In the genomic region with DNA sequence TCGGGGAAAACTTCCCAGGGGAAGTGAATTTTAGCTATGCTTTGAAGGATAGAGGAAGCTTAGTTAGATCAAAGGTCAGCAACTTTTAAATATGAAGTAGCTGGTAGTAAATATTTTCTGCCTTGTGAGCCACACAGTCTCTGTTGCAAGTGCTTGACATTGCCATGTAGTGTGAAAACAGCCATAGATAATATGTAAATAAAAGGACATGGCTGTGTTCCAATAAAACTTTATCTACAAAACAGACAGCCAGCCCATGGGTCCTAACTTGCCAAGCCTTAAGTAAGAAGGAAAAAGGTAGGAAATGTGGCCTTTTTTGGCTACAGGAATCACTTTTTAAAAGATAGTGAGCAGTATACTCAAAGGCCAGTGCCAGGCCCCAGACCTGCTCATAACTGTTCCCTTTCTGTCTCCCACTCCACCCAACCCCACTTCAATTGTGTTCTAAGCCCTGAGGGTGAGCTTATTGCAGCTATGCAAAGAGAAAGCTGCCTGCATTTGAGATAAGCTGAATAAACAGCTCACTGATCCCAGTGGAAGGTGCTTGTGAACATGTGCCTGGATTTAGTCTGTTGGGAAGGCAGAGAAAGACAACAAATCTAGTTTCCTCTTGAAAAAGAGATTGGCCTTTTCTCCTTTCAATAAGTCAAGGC, we compare ENCODE assay signal across 1 cellular context.
TF ChIP-seq lines count a peak whose summit lies in the region.

No MANE protein-coding gene starts in this region.

TF ChIP-seq in HepG2, 621 proteins besides CTCF, POLR2A, EP300 and RAD21 (continued from another document):
- TF ChIP-seq ZFP36 (IDR thresholded peaks at IDR 0.05; ENCODE audit: borderline replicate concordance, low read depth, low read length, partially characterized antibody) (peak; percentile 16), POGZ (CRISPR knock-in tag; IDR thresholded peaks at IDR 0.05) (0 out of 2 replicates have a peak, but pooled peaks have one; percentile 25), BORCS8-MEF2B (CRISPR knock-in tag; IDR thresholded peaks at IDR 0.05) (no peak), HOXA7 (CRISPR knock-in tag; IDR thresholded peaks at IDR 0.05) (no peak), NR2F1 (CRISPR knock-in tag; IDR thresholded peaks at IDR 0.05) (peak in 1 of 2 experiments; percentile 23; a peak in 1 of 4 replicates), KLF13 (CRISPR knock-in tag; IDR thresholded peaks at IDR 0.05) (no peak), PITX1 (CRISPR knock-in tag; IDR thresholded peaks at IDR 0.05) (peak; percentile 98), NR2F2 (IDR thresholded peaks at IDR 0.05; ENCODE audit: borderline replicate concordance, low read depth) (peak; percentile 80), ASH2L (IDR thresholded peaks at IDR 0.05; ENCODE audit: insufficient read length, low read depth, low read length) (peak; percentile 63), ZNF605 (CRISPR knock-in tag; IDR thresholded peaks at IDR 0.05) (peak; percentile 49; the same call in 1 of the 2 replicates), EED (CRISPR knock-in tag; IDR thresholded peaks at IDR 0.05) (no peak), ZNF264 (CRISPR knock-in tag; IDR thresholded peaks at IDR 0.05) (peak; percentile 63; the same call in 1 of the 2 replicates), NFKBIZ (CRISPR knock-in tag; IDR thresholded peaks at IDR 0.05) (0 out of 2 replicates have a peak, but pooled peaks have one; percentile 30), ZNF121 (CRISPR knock-in tag; IDR thresholded peaks at IDR 0.05) (no peak)
- TF ChIP-seq, protein P1, sequence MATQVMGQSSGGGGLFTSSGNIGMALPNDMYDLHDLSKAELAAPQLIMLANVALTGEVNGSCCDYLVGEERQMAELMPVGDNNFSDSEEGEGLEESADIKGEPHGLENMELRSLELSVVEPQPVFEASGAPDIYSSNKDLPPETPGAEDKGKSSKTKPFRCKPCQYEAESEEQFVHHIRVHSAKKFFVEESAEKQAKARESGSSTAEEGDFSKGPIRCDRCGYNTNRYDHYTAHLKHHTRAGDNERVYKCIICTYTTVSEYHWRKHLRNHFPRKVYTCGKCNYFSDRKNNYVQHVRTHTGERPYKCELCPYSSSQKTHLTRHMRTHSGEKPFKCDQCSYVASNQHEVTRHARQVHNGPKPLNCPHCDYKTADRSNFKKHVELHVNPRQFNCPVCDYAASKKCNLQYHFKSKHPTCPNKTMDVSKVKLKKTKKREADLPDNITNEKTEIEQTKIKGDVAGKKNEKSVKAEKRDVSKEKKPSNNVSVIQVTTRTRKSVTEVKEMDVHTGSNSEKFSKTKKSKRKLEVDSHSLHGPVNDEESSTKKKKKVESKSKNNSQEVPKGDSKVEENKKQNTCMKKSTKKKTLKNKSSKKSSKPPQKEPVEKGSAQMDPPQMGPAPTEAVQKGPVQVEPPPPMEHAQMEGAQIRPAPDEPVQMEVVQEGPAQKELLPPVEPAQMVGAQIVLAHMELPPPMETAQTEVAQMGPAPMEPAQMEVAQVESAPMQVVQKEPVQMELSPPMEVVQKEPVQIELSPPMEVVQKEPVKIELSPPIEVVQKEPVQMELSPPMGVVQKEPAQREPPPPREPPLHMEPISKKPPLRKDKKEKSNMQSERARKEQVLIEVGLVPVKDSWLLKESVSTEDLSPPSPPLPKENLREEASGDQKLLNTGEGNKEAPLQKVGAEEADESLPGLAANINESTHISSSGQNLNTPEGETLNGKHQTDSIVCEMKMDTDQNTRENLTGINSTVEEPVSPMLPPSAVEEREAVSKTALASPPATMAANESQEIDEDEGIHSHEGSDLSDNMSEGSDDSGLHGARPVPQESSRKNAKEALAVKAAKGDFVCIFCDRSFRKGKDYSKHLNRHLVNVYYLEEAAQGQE (IDR thresholded peaks at IDR 0.05; ENCODE audit: borderline replicate concordance in 1 of 2, low read depth in 1 of 2, low read length in 2 of 2) = no peak
- TF ChIP-seq, protein P2, sequence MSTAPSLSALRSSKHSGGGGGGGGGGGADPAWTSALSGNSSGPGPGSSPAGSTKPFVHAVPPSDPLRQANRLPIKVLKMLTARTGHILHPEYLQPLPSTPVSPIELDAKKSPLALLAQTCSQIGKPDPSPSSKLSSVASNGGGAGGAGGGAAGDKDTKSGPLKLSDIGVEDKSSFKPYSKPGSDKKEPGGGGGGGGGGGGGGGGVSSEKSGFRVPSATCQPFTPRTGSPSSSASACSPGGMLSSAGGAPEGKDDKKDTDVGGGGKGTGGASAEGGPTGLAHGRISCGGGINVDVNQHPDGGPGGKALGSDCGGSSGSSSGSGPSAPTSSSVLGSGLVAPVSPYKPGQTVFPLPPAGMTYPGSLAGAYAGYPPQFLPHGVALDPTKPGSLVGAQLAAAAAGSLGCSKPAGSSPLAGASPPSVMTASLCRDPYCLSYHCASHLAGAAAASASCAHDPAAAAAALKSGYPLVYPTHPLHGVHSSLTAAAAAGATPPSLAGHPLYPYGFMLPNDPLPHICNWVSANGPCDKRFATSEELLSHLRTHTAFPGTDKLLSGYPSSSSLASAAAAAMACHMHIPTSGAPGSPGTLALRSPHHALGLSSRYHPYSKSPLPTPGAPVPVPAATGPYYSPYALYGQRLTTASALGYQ (CRISPR knock-in tag; IDR thresholded peaks at IDR 0.05) = peak; percentile 76
- TF ChIP-seq, protein P3, sequence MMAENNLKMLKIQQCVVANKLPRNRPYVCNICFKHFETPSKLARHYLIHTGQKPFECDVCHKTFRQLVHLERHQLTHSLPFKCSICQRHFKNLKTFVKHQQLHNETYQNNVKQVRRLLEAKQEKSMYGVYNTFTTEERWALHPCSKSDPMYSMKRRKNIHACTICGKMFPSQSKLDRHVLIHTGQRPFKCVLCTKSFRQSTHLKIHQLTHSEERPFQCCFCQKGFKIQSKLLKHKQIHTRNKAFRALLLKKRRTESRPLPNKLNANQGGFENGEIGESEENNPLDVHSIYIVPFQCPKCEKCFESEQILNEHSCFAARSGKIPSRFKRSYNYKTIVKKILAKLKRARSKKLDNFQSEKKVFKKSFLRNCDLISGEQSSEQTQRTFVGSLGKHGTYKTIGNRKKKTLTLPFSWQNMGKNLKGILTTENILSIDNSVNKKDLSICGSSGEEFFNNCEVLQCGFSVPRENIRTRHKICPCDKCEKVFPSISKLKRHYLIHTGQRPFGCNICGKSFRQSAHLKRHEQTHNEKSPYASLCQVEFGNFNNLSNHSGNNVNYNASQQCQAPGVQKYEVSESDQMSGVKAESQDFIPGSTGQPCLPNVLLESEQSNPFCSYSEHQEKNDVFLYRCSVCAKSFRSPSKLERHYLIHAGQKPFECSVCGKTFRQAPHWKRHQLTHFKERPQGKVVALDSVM (CRISPR knock-in tag; IDR thresholded peaks at IDR 0.05) = no peak
- TF ChIP-seq, protein P4, sequence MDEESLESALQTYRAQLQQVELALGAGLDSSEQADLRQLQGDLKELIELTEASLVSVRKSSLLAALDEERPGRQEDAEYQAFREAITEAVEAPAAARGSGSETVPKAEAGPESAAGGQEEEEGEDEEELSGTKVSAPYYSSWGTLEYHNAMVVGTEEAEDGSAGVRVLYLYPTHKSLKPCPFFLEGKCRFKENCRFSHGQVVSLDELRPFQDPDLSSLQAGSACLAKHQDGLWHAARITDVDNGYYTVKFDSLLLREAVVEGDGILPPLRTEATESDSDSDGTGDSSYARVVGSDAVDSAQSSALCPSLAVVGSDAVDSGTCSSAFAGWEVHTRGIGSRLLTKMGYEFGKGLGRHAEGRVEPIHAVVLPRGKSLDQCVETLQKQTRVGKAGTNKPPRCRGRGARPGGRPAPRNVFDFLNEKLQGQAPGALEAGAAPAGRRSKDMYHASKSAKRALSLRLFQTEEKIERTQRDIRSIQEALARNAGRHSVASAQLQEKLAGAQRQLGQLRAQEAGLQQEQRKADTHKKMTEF (CRISPR knock-in tag; IDR thresholded peaks at IDR 0.05) = peak; percentile 27; the same call in 1 of the 2 replicates
- TF ChIP-seq, protein P5, sequence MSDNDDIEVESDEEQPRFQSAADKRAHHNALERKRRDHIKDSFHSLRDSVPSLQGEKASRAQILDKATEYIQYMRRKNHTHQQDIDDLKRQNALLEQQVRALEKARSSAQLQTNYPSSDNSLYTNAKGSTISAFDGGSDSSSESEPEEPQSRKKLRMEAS (IDR thresholded peaks at IDR 0.05) = 0 out of 2 replicates have a peak, but pooled peaks have one; percentile 40
- TF ChIP-seq, protein P6, sequence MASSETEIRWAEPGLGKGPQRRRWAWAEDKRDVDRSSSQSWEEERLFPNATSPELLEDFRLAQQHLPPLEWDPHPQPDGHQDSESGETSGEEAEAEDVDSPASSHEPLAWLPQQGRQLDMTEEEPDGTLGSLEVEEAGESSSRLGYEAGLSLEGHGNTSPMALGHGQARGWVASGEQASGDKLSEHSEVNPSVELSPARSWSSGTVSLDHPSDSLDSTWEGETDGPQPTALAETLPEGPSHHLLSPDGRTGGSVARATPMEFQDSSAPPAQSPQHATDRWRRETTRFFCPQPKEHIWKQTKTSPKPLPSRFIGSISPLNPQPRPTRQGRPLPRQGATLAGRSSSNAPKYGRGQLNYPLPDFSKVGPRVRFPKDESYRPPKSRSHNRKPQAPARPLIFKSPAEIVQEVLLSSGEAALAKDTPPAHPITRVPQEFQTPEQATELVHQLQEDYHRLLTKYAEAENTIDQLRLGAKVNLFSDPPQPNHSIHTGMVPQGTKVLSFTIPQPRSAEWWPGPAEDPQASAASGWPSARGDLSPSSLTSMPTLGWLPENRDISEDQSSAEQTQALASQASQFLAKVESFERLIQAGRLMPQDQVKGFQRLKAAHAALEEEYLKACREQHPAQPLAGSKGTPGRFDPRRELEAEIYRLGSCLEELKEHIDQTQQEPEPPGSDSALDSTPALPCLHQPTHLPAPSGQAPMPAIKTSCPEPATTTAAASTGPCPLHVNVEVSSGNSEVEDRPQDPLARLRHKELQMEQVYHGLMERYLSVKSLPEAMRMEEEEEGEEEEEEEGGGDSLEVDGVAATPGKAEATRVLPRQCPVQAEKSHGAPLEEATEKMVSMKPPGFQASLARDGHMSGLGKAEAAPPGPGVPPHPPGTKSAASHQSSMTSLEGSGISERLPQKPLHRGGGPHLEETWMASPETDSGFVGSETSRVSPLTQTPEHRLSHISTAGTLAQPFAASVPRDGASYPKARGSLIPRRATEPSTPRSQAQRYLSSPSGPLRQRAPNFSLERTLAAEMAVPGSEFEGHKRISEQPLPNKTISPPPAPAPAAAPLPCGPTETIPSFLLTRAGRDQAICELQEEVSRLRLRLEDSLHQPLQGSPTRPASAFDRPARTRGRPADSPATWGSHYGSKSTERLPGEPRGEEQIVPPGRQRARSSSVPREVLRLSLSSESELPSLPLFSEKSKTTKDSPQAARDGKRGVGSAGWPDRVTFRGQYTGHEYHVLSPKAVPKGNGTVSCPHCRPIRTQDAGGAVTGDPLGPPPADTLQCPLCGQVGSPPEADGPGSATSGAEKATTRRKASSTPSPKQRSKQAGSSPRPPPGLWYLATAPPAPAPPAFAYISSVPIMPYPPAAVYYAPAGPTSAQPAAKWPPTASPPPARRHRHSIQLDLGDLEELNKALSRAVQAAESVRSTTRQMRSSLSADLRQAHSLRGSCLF (CRISPR knock-in tag; IDR thresholded peaks at IDR 0.05; ENCODE audit: borderline replicate concordance) = no peak
